In the genomic region with DNA sequence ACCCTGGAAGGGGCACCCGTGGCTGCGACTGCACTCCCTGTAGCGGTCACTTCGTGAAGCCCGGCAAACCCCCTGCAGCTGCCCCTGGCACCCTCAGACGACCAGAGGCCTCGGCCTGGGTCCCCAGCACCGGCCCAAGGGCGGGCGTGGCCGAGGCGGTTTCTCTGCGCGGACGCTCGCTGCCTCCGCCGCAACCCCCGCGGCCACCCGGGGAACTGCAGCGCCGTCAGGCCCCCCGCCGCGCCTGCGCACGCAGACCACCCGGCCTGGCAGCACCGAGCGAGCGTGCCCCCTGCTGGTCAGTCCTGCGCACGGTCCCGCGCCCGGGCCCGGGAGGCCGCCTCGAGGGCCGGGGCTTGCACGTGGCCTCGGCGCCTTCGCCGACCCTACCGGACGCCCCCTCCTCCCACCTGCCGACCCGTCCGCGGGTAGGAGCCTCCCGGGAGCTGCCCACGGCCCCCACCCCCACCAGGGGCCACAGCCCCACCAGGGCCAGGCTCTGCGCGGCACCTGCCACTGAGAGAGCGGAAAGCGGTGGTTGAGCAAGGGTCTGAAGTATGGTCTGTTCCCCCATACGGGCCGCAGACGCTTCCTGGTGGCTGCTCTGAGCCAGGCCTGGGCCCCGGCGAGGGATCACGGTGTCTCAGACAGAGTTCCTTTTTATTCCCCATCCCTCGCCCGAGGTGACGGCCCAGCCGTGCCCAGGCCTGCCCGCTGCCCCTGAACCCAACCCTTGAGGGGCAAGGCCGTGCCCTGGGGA, we compare ENCODE assay signal across 8 cellular contexts. TPM values are rescaled to one million over a fixed set of nuclear protein-coding genes. Genes with fewer than 3 reads are reported as not detected.
DNase-seq lines count a peak whose midpoint lies in the region; ATAC-seq and TF ChIP-seq lines count a peak whose summit lies in the region.

No MANE protein-coding gene starts in this region.

- peak; percentile 39 to 91 (median 82) for TF ChIP-seq CTCF in lower leg skin (IDR thresholded peaks at IDR 0.05)

- DNase-seq in Ammon's horn (ENCODE audit: low spot score) (peak; percentile 79), NCI-H460 (ENCODE audit: extremely low read depth, low read depth) (peak; percentile 81), dermis blood vessel endothelial cell (peak; percentile 89), lower leg skin (ENCODE audit: low spot score in 2 of 2) (peak; percentile 81 to 97)
- peak; percentile 89 for DNase-seq in activated CD4-positive, alpha-beta T cell treated with anti-CD3 and anti-CD28 coated beads, Interleukin-2, amount 10 ng/mL, durations not matched to agents 7 days and 5 days
- DNase-seq in stimulated activated CD4-positive, alpha-beta T cell treated with anti-CD3 and anti-CD28 coated beads, Interleukin-4, amount 100 ng/mL, for 1 hour: peak; percentile 95

- H3K4me3 Mint-ChIP-seq in activated CD4-positive, alpha-beta T cell treated with anti-CD3 and anti-CD28 coated beads, Interleukin-2, amount 10 ng/mL, durations not matched to agents 7 days and 5 days: peak overlapping the region; percentile 47

- peaks cover 4% of the 10 kb centered on the region for H3K4me1 Mint-ChIP-seq in activated CD4-positive, alpha-beta T cell treated with anti-CD3 and anti-CD28 coated beads, Interleukin-2, amount 10 ng/mL, durations not matched to agents 7 days and 5 days

- H3K9me3 Mint-ChIP-seq in activated CD4-positive, alpha-beta T cell treated with anti-CD3 and anti-CD28 coated beads, Interleukin-2, amount 10 ng/mL, durations not matched to agents 7 days and 5 days: no peaks in the 10 kb centered on the region

- intact Hi-C loops in lower leg skin (cut with DNase I; ENCODE audit: low total_unique reads): loop anchor here (10.0 kb wide), 1 partner anchor 75 kb away; no protein-coding TSS in a partner anchor

- CTCF ChIA-PET in activated CD4-positive, alpha-beta T cell treated with anti-CD3 and anti-CD28 coated beads, Interleukin-2, amount 10 ng/mL, durations not matched to agents 7 days and 5 days (lab: Charles Lee): interaction anchor here (0.6 to 2.2 kb wide), 9 partner anchors 9 to 368 kb away, joined by 3 to 7 read pairs (median 3); a partner anchor contains a TSS

- no peaks in the 10 kb centered on the region for H3K36me3 Mint-ChIP-seq in activated CD4-positive, alpha-beta T cell treated with anti-CD3 and anti-CD28 coated beads, Interleukin-2, amount 10 ng/mL, durations not matched to agents 7 days and 5 days (ENCODE audit: low read depth)

- ATAC-seq in GM19025 (IDR thresholded peaks at IDR 0.05; ENCODE audit: low read depth, unreplicated experiment): peak; percentile 84
- ATAC-seq in HG03342 (IDR thresholded peaks at IDR 0.05; ENCODE audit: unreplicated experiment): peak; percentile 87

- H3K4me3 ChIP-seq in lower leg skin (ENCODE audit: low read depth, poor library complexity, severe bottlenecking): no peak overlapping the region

- POLR2A ChIA-PET in activated CD4-positive, alpha-beta T cell treated with anti-CD3 and anti-CD28 coated beads, Interleukin-2, amount 10 ng/mL, durations not matched to agents 7 days and 5 days (lab: Charles Lee): no interaction called here

- H3K27ac Mint-ChIP-seq in activated CD4-positive, alpha-beta T cell treated with anti-CD3 and anti-CD28 coated beads, Interleukin-2, amount 10 ng/mL, durations not matched to agents 7 days and 5 days: no peak overlapping the region

- H3K27me3 Mint-ChIP-seq in activated CD4-positive, alpha-beta T cell treated with anti-CD3 and anti-CD28 coated beads, Interleukin-2, amount 10 ng/mL, durations not matched to agents 7 days and 5 days: peaks cover 1% of the 10 kb centered on the region

- no peak for TF ChIP-seq POLR2A in lower leg skin (IDR thresholded peaks at IDR 0.05)

- WGBS in lower leg skin, 2 donors: 3 to 32% methylated on average over 15 to 46 of the region's 70 CpGs

RNA-seq across cellular contexts. Expression of a gene that starts 11.5 kb away (rescaled TPM):
- 0.97 and 1.2 TPM in 2 replicates for total RNA-seq in NCI-H460 (2014; rRNA removed; shearing (Covaris generic))
- 0.40 TPM in 1 of 2 replicates, not detected in the other for polyA plus RNA-seq in NCI-H460 (2014; cell fraction: nucleus; rRNA removed)
- not detected for total RNA-seq in activated CD4-positive, alpha-beta T cell treated with anti-CD3 and anti-CD28 coated beads, Interleukin-2, amount 10 ng/mL, durations not matched to agents 7 days and 5 days
- total RNA-seq in dermis blood vessel endothelial cell: not detected in 2 replicates
- total RNA-seq in lower leg skin: 100 to 1,000 TPM; 103 to 153 (median 120) TPM

RNA-seq across cellular contexts. Expression of a gene that starts 13.2 kb away (rescaled TPM):
- total RNA-seq in NCI-H460 (2014; rRNA removed; shearing (Covaris generic)): 5.8 and 7.4 TPM in 2 replicates
- 19.4 and 69.8 TPM in 2 replicates for polyA plus RNA-seq in NCI-H460 (2014; cell fraction: nucleus; rRNA removed)
- total RNA-seq in activated CD4-positive, alpha-beta T cell treated with anti-CD3 and anti-CD28 coated beads, Interleukin-2, amount 10 ng/mL, durations not matched to agents 7 days and 5 days: 10 to 100 TPM; 12.8 to 13.6 TPM
- total RNA-seq in dermis blood vessel endothelial cell (6.6 and 8.1 TPM in 2 replicates), lower leg skin (10 to 100 TPM; 18.7 to 44.3 (median 31.7) TPM)

RNA-seq across cellular contexts. Expression of a gene that starts 24.7 kb away (rescaled TPM):
- not detected in 2 replicates for total RNA-seq in NCI-H460 (2014; rRNA removed; shearing (Covaris generic))
- not detected in 2 replicates for polyA plus RNA-seq in NCI-H460 (2014; cell fraction: nucleus; rRNA removed)
- not detected for total RNA-seq in activated CD4-positive, alpha-beta T cell treated with anti-CD3 and anti-CD28 coated beads, Interleukin-2, amount 10 ng/mL, durations not matched to agents 7 days and 5 days
- total RNA-seq in dermis blood vessel endothelial cell: not detected in 2 replicates
- total RNA-seq in lower leg skin: 1 to 10 TPM in 1 of 4 donors, not detected in 3; 1.6 TPM

RNA-seq across cellular contexts. Expression of a gene that starts 29.6 kb away (rescaled TPM):
- total RNA-seq in NCI-H460 (2014; rRNA removed; shearing (Covaris generic)): 206 and 240 TPM in 2 replicates
- 353 and 492 TPM in 2 replicates for polyA plus RNA-seq in NCI-H460 (2014; cell fraction: nucleus; rRNA removed)
- 100 to 1,000 TPM; 103 to 125 TPM for total RNA-seq in activated CD4-positive, alpha-beta T cell treated with anti-CD3 and anti-CD28 coated beads, Interleukin-2, amount 10 ng/mL, durations not matched to agents 7 days and 5 days
- total RNA-seq in dermis blood vessel endothelial cell (107 and 149 TPM in 2 replicates), lower leg skin (100 to 1,000 TPM; 183 to 245 (median 217) TPM)

RNA-seq across cellular contexts. Expression of a gene that starts 34.9 kb away (rescaled TPM):
- total RNA-seq in NCI-H460 (2014; rRNA removed; shearing (Covaris generic)): 5,880 and 6,554 TPM in 2 replicates
- 4,422 and 7,241 TPM in 2 replicates for polyA plus RNA-seq in NCI-H460 (2014; cell fraction: nucleus; rRNA removed)
- 1,000 to 10,000 TPM; 2,564 to 2,882 TPM for total RNA-seq in activated CD4-positive, alpha-beta T cell treated with anti-CD3 and anti-CD28 coated beads, Interleukin-2, amount 10 ng/mL, durations not matched to agents 7 days and 5 days
- 1,669 and 1,784 TPM in 2 replicates for total RNA-seq in dermis blood vessel endothelial cell
- total RNA-seq in lower leg skin: 1,000 to 10,000 TPM; 2,603 to 4,441 (median 3,196) TPM

Comparison
In these comparisons a context has a peak if more than half of its experiments do, and no peak if none do; other contexts are left out.
1. RNA of a gene that starts 11.5 kb away (total RNA-seq): 103 to 153 TPM in lower leg skin; 0.97 to 1.2 TPM in NCI-H460, not detected in activated CD4-positive, alpha-beta T cell treated with anti-CD3 and anti-CD28 coated beads, Interleukin-2, amount 10 ng/mL, durations not matched to agents 7 days and 5 days and not detected in dermis blood vessel endothelial cell; every median in the first group is over 10 times any median in the second.
2. Peak in every context shown above with its lines, with median percentiles within 50 percentile points of each other: DNase-seq.